ENCODE assay signal across 1 cellular context in the genomic region with DNA sequence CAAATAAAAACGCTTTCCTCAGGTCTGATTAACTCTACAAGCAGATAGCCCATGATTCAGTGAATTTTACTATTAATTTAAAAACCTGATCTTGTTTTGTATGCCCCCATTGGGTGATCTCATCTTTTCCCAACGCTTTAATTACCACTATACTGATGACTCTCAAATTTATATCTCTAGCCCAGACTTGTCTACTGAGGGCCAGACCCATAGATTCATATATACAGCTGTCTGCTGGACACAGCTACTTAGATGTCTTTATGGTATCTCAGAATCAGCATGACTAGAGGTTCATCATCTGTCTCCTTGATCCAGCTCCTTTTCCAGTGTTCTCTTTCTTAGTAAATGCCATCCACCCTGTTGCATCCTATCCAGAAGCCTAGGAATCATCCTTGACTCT.
TF ChIP-seq lines count a peak whose summit lies in the region.

No MANE protein-coding gene starts in this region.

TF ChIP-seq in GM23338, 12 proteins besides CTCF, POLR2A, EP300 and RAD21:
- TF ChIP-seq, protein P1, sequence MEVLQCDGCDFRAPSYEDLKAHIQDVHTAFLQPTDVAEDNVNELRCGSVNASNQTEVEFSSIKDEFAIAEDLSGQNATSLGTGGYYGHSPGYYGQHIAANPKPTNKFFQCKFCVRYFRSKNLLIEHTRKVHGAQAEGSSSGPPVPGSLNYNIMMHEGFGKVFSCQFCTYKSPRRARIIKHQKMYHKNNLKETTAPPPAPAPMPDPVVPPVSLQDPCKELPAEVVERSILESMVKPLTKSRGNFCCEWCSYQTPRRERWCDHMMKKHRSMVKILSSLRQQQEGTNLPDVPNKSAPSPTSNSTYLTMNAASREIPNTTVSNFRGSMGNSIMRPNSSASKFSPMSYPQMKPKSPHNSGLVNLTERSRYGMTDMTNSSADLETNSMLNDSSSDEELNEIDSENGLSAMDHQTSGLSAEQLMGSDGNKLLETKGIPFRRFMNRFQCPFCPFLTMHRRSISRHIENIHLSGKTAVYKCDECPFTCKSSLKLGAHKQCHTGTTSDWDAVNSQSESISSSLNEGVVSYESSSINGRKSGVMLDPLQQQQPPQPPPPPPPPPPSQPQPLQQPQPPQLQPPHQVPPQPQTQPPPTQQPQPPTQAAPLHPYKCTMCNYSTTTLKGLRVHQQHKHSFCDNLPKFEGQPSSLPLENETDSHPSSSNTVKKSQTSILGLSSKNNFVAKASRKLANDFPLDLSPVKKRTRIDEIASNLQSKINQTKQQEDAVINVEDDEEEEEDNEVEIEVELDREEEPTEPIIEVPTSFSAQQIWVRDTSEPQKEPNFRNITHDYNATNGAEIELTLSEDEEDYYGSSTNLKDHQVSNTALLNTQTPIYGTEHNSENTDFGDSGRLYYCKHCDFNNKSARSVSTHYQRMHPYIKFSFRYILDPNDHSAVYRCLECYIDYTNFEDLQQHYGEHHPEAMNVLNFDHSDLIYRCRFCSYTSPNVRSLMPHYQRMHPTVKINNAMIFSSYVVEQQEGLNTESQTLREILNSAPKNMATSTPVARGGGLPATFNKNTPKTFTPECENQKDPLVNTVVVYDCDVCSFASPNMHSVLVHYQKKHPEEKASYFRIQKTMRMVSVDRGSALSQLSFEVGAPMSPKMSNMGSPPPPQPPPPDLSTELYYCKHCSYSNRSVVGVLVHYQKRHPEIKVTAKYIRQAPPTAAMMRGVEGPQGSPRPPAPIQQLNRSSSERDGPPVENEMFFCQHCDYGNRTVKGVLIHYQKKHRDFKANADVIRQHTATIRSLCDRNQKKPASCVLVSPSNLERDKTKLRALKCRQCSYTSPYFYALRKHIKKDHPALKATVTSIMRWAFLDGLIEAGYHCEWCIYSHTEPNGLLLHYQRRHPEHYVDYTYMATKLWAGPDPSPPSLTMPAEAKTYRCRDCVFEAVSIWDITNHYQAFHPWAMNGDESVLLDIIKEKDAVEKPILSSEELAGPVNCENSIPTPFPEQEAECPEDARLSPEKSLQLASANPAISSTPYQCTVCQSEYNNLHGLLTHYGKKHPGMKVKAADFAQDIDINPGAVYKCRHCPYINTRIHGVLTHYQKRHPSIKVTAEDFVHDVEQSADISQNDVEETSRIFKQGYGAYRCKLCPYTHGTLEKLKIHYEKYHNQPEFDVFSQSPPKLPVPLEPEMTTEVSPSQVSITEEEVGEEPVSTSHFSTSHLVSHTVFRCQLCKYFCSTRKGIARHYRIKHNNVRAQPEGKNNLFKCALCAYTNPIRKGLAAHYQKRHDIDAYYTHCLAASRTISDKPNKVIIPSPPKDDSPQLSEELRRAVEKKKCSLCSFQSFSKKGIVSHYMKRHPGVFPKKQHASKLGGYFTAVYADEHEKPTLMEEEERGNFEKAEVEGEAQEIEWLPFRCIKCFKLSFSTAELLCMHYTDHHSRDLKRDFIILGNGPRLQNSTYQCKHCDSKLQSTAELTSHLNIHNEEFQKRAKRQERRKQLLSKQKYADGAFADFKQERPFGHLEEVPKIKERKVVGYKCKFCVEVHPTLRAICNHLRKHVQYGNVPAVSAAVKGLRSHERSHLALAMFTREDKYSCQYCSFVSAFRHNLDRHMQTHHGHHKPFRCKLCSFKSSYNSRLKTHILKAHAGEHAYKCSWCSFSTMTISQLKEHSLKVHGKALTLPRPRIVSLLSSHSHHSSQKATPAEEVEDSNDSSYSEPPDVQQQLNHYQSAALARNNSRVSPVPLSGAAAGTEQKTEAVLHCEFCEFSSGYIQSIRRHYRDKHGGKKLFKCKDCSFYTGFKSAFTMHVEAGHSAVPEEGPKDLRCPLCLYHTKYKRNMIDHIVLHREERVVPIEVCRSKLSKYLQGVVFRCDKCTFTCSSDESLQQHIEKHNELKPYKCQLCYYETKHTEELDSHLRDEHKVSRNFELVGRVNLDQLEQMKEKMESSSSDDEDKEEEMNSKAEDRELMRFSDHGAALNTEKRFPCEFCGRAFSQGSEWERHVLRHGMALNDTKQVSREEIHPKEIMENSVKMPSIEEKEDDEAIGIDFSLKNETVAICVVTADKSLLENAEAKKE (CRISPR knock-in tag; IDR thresholded peaks at IDR 0.05): no peak
- no peak for TF ChIP-seq EZH2 (IDR thresholded peaks at IDR 0.05; ENCODE audit: low read depth, unreplicated experiment)
- TF ChIP-seq NANOG (IDR thresholded peaks at IDR 0.05; ENCODE audit: borderline replicate concordance): no peak
- no peak for TF ChIP-seq CREB1 (CRISPR knock-in tag; IDR thresholded peaks at IDR 0.05; ENCODE audit: low read depth)
- TF ChIP-seq, protein P2, sequence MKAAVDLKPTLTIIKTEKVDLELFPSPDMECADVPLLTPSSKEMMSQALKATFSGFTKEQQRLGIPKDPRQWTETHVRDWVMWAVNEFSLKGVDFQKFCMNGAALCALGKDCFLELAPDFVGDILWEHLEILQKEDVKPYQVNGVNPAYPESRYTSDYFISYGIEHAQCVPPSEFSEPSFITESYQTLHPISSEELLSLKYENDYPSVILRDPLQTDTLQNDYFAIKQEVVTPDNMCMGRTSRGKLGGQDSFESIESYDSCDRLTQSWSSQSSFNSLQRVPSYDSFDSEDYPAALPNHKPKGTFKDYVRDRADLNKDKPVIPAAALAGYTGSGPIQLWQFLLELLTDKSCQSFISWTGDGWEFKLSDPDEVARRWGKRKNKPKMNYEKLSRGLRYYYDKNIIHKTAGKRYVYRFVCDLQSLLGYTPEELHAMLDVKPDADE (IDR thresholded peaks at IDR 0.05): no peak
- TF ChIP-seq ZNF114 (CRISPR knock-in tag; IDR thresholded peaks at IDR 0.05): no peak
- TF ChIP-seq EZH2phosphoT487 (IDR thresholded peaks at IDR 0.05; ENCODE audit: unreplicated experiment): no peak
- TF ChIP-seq, protein P3, sequence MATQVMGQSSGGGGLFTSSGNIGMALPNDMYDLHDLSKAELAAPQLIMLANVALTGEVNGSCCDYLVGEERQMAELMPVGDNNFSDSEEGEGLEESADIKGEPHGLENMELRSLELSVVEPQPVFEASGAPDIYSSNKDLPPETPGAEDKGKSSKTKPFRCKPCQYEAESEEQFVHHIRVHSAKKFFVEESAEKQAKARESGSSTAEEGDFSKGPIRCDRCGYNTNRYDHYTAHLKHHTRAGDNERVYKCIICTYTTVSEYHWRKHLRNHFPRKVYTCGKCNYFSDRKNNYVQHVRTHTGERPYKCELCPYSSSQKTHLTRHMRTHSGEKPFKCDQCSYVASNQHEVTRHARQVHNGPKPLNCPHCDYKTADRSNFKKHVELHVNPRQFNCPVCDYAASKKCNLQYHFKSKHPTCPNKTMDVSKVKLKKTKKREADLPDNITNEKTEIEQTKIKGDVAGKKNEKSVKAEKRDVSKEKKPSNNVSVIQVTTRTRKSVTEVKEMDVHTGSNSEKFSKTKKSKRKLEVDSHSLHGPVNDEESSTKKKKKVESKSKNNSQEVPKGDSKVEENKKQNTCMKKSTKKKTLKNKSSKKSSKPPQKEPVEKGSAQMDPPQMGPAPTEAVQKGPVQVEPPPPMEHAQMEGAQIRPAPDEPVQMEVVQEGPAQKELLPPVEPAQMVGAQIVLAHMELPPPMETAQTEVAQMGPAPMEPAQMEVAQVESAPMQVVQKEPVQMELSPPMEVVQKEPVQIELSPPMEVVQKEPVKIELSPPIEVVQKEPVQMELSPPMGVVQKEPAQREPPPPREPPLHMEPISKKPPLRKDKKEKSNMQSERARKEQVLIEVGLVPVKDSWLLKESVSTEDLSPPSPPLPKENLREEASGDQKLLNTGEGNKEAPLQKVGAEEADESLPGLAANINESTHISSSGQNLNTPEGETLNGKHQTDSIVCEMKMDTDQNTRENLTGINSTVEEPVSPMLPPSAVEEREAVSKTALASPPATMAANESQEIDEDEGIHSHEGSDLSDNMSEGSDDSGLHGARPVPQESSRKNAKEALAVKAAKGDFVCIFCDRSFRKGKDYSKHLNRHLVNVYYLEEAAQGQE (IDR thresholded peaks at IDR 0.05; ENCODE audit: unreplicated experiment): no peak
- no peak for TF ChIP-seq POLR2AphosphoS5 (IDR thresholded peaks at IDR 0.05; ENCODE audit: low read depth)
- no peak for TF ChIP-seq ZNF331 (CRISPR knock-in tag; IDR thresholded peaks at IDR 0.05; ENCODE audit: low read depth)
- TF ChIP-seq JUNB (IDR thresholded peaks at IDR 0.05; ENCODE audit: unreplicated experiment): no peak
- TF ChIP-seq STAT1 (IDR thresholded peaks at IDR 0.05; ENCODE audit: unreplicated experiment): no peak
